ENCODE assay signal across 8 cellular contexts in genomic region chr10:31242902-31243301, GRCh38.
DNase-seq lines count a peak whose midpoint lies in the region; ATAC-seq, FAIRE-seq and TF ChIP-seq lines count a peak whose summit lies in the region.

No MANE protein-coding gene starts in this region.

- no peaks in the 10 kb centered on the region for H3K36me3 ChIP-seq in BLaER1 treated with 17β-estradiol and CSF1 and Interleukin-3, amounts not matched to agents 10 nM and 100 nM

- H3K4me1 ChIP-seq in BLaER1 treated with 17β-estradiol and CSF1 and Interleukin-3, amounts not matched to agents 10 nM and 100 nM, result peaks cover 0 to 13% (median 9%) of the 10 kb centered on the region in 10 experiments; a peak in 13 of 20 replicates

- peak overlapping the region in 7 of 11 experiments; percentile 2 to 64 (median 53); a peak in 10 of 22 replicates for H3K4me2 ChIP-seq in BLaER1 treated with 17β-estradiol and CSF1 and Interleukin-3, amounts not matched to agents 10 nM and 100 nM

- no peak for FAIRE-seq in D721Med (lab: Jason Lieb, UNC)

- peak; percentile 33 for DNase-seq in activated CD4-positive, CD25-positive, alpha-beta regulatory T cell treated with anti-CD3 and anti-CD28 coated beads, Interleukin-2, amount 50 U/mL, for 72 hours
- DNase-seq in epithelial cell of proximal tubule (ENCODE audit: low read depth) (peak; percentile 82), D721Med (ENCODE audit: insufficient read length, low spot score) (no peak)
- DNase-seq in stimulated activated CD4-positive, alpha-beta T cell treated with anti-CD3 and anti-CD28 coated beads, Interleukin-4, amount 100 ng/mL, for 1 hour, result peak; percentile 61

- no peaks in the 10 kb centered on the region for H4K20me1 ChIP-seq in BLaER1 treated with 17β-estradiol and CSF1 and Interleukin-3, amounts not matched to agents 10 nM and 100 nM

- no peak overlapping the region for H3K9ac ChIP-seq in BLaER1 treated with 17β-estradiol and CSF1 and Interleukin-3, amounts not matched to agents 10 nM and 100 nM

- no peaks in the 10 kb centered on the region for H3K27me3 ChIP-seq in BLaER1 treated with 17β-estradiol and CSF1 and Interleukin-3, amounts not matched to agents 10 nM and 100 nM

- ATAC-seq in HG03139 (IDR thresholded peaks at IDR 0.05; ENCODE audit: unreplicated experiment) (peak; percentile 67), GM21723 (IDR thresholded peaks at IDR 0.05; ENCODE audit: unreplicated experiment) (no peak), GM19023 (IDR thresholded peaks at IDR 0.05; ENCODE audit: unreplicated experiment) (no peak)

- peak overlapping the region in 1 of 11 experiments; percentile 21; a peak in 2 of 22 replicates for H3K27ac ChIP-seq in BLaER1 treated with 17β-estradiol and CSF1 and Interleukin-3, amounts not matched to agents 10 nM and 100 nM

- H3K9me3 ChIP-seq in BLaER1 treated with 17β-estradiol and CSF1 and Interleukin-3, amounts not matched to agents 10 nM and 100 nM (replicated peaks in 1 of 11), result peaks cover 0 to under 1% (median 0%) of the 10 kb centered on the region in 11 experiments; a peak in 1 of 22 replicates

- TF ChIP-seq CTCF in epithelial cell of proximal tubule (conservative IDR thresholded peaks at IDR 0.05; ENCODE audit: low read depth, low read length), result no peak
- TF ChIP-seq CTCF in D721Med (IDR thresholded peaks at IDR 0.05; ENCODE audit: insufficient read depth, missing control alignments), result no peak

- no peak overlapping the region for H3K4me3 ChIP-seq in BLaER1 treated with 17β-estradiol and CSF1 and Interleukin-3, amounts not matched to agents 10 nM and 100 nM
- H3K4me3 ChIP-seq in epithelial cell of proximal tubule (ENCODE audit: low read depth, low read length), result no peak overlapping the region
